8 cellular contexts compared by ENCODE assay signal in the genomic region with DNA sequence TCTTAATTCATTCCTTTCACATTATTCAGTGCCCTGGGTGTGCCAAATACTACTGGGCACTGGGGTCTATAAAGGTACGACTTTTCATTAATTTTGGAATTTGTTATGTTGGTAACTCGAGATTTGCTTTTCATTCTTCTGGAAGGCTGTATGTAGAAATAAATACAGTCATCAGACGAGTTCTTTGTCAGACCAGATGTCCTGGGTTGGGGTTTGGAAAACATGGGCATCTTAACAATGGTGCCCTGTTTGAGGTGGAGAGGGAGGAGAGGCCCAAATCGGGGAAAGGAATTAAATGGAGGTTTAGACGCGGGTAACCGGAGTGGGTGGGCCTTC. TPM values are rescaled to one million over a fixed set of nuclear protein-coding genes. Genes with fewer than 3 reads are reported as not detected.
DNase-seq lines count a peak whose midpoint lies in the region; ATAC-seq and TF ChIP-seq lines count a peak whose summit lies in the region.

No MANE protein-coding gene starts in this region.

- H3K9me3 ChIP-seq in tibial artery = no peaks in the 10 kb centered on the region

- no peaks in the 10 kb centered on the region for H3K9me3 Mint-ChIP-seq in activated CD8-positive, alpha-beta memory T cell treated with anti-CD3 and anti-CD28 coated beads, Interleukin-2, amount 10 ng/mL, durations not matched to agents 7 days and 5 days (ENCODE audit: low read depth)
- H3K9me3 Mint-ChIP-seq in brain = no peaks in the 10 kb centered on the region

- H3K27me3 Mint-ChIP-seq in activated CD8-positive, alpha-beta memory T cell treated with anti-CD3 and anti-CD28 coated beads, Interleukin-2, amount 10 ng/mL, durations not matched to agents 7 days and 5 days = peaks cover 32% of the 10 kb centered on the region
- peaks cover 10% of the 10 kb centered on the region for H3K27me3 Mint-ChIP-seq in brain

- H3K27ac ChIP-seq in tibial artery = peak overlapping the region; percentile 50 to 75

- H3K4me3 ChIP-seq in tibial artery = peak overlapping the region; percentile 75 to 98

- H3K36me3 Mint-ChIP-seq in activated CD8-positive, alpha-beta memory T cell treated with anti-CD3 and anti-CD28 coated beads, Interleukin-2, amount 10 ng/mL, durations not matched to agents 7 days and 5 days = no peaks in the 10 kb centered on the region
- no peaks in the 10 kb centered on the region for H3K36me3 Mint-ChIP-seq in brain

- H3K27ac Mint-ChIP-seq in activated CD8-positive, alpha-beta memory T cell treated with anti-CD3 and anti-CD28 coated beads, Interleukin-2, amount 10 ng/mL, durations not matched to agents 7 days and 5 days = peak overlapping the region; percentile 47
- peak overlapping the region; percentile 86 to 95 (median 92) for H3K27ac Mint-ChIP-seq in brain

- H3K4me1 ChIP-seq in tibial artery = peaks cover 0 to 11% (median 2%) of the 10 kb centered on the region in 4 donors

- TF ChIP-seq CTCF in brain (conservative IDR thresholded peaks at IDR 0.05) (no peak), tibial artery (IDR thresholded peaks at IDR 0.05) (no peak)

- intact Hi-C loops in tibial artery (cut with DNase I; ENCODE audit: low total_unique reads) = loop anchor here (10.0 kb wide), 1 partner anchor 235 kb away; no protein-coding TSS in a partner anchor

- no peak for ATAC-seq in activated CD8-positive, alpha-beta memory T cell treated with anti-CD3 and anti-CD28 coated beads, Interleukin-2, amount 10 ng/mL, durations not matched to agents 7 days and 5 days
- ATAC-seq in GM21576 (IDR thresholded peaks at IDR 0.05; ENCODE audit: unreplicated experiment) = no peak

- CTCF ChIA-PET in activated CD8-positive, alpha-beta memory T cell treated with anti-CD3 and anti-CD28 coated beads, Interleukin-2, amount 10 ng/mL, durations not matched to agents 7 days and 5 days (lab: Charles Lee) = interaction anchor here (1.5 to 1.7 kb wide), 2 partner anchors 27 to 100 kb away, joined by 3 to 5 read pairs; no protein-coding TSS in a partner anchor

- H3K36me3 ChIP-seq in tibial artery = no peaks in the 10 kb centered on the region

- H3K4me3 Mint-ChIP-seq in activated CD8-positive, alpha-beta memory T cell treated with anti-CD3 and anti-CD28 coated beads, Interleukin-2, amount 10 ng/mL, durations not matched to agents 7 days and 5 days = peak overlapping the region; percentile 77
- peak overlapping the region; percentile 92 to 100 (median 97) for H3K4me3 Mint-ChIP-seq in brain

- no peaks in the 10 kb centered on the region for H3K27me3 ChIP-seq in tibial artery

- DNase-seq in activated CD8-positive, alpha-beta memory T cell treated with anti-CD3 and anti-CD28 coated beads, Interleukin-2, amount 10 ng/mL, durations not matched to agents 7 days and 5 days = no peak
- no peak for DNase-seq in activated CD8-positive, alpha-beta memory T cell treated with anti-CD3 and anti-CD28 coated beads, Interleukin-2, amount 50 U/mL, for 4 hours
- DNase-seq in medulla oblongata (ENCODE audit: extremely low spot score) (peak; percentile 63), tibial artery (no peak), NCI-H1930 (lab: John Stamatoyannopoulos, UW) (no peak)
- no peak for DNase-seq in stimulated activated CD4-positive, alpha-beta T cell treated with anti-CD3 and anti-CD28 coated beads, Interleukin-15, amount 100 ng/mL, for 24 hours

- peaks cover 11% of the 10 kb centered on the region for H3K4me1 Mint-ChIP-seq in activated CD8-positive, alpha-beta memory T cell treated with anti-CD3 and anti-CD28 coated beads, Interleukin-2, amount 10 ng/mL, durations not matched to agents 7 days and 5 days
- peaks cover 46% of the 10 kb centered on the region for H3K4me1 Mint-ChIP-seq in brain

RNA-seq across cellular contexts. Expression of a gene that starts 0.7 kb away (rescaled TPM):
- total RNA-seq in activated CD8-positive, alpha-beta memory T cell treated with anti-CD3 and anti-CD28 coated beads, Interleukin-2, amount 10 ng/mL, durations not matched to agents 7 days and 5 days = 1 to 10 TPM; 3.8 TPM
- polyA plus RNA-seq in brain (ENCODE audit: insufficient read depth, low read depth, low replicate concordance) = 6.0 TPM
